Comparison of ENCODE assay signal across 10 cellular contexts in genomic region chr14:68921666-68922065, GRCh38. TPM values are rescaled to one million over a fixed set of nuclear protein-coding genes. Genes with fewer than 3 reads are reported as not detected.
A peak's percentile ranks its signal among the peaks of the same experiment; 100 is the strongest.
DNase-seq lines count a peak whose midpoint lies in the region; TF ChIP-seq lines count a peak whose summit lies in the region.
"Had no signal": no experiment of that assay in that cellular context is flagged by ENCODE, and none has a peak within 500 bp of the region (broad histone marks: within the 10 kb centered on the region; RNA-seq: fewer than 3 reads in every experiment).

No MANE protein-coding gene starts in this region.

- H3K4me2 ChIP-seq in hepatocyte: peak overlapping the region; percentile 27

- peaks cover 65% of the 10 kb centered on the region for H3K79me2 ChIP-seq in hepatocyte

- no peaks in the 10 kb centered on the region for H3K9me2 ChIP-seq in hepatocyte (replicated peaks; ENCODE audit: insufficient read depth)

- H4K20me1 ChIP-seq in hepatocyte (ENCODE audit: insufficient read depth, poor library complexity, severe bottlenecking): no peaks in the 10 kb centered on the region

- peaks cover 16% of the 10 kb centered on the region for H3K4me1 ChIP-seq in hepatocyte (ENCODE audit: insufficient read depth)

- no peaks in the 10 kb centered on the region for H3K36me3 ChIP-seq in hepatocyte (replicated peaks; ENCODE audit: insufficient read depth, low read depth)

- H2AFZ ChIP-seq in hepatocyte: no peak overlapping the region

- peaks cover 60% of the 10 kb centered on the region for H3K36me3 Mint-ChIP-seq in HFFc6 (ENCODE audit: low read depth)

- no peak for TF ChIP-seq CTCF in HFFc6 (IDR thresholded peaks at IDR 0.05)
- TF ChIP-seq CTCF in astrocyte of the cerebellum (IDR thresholded peaks at IDR 0.05; ENCODE audit: low read depth, low read length, missing control alignments): peak; percentile 14
- peak; percentile 5 for TF ChIP-seq CTCF in hepatocyte (IDR thresholded peaks at IDR 0.05; ENCODE audit: poor library complexity)
- peak; percentile 21 for TF ChIP-seq CTCF in retinal pigment epithelial cell (conservative IDR thresholded peaks at IDR 0.05; ENCODE audit: low read depth, low read length)

- no peak overlapping the region for H3K4me3 Mint-ChIP-seq in HFFc6

- DNase-seq in HFFc6: no peak
- DNase-seq in astrocyte of the cerebellum (ENCODE audit: low read depth): no peak
- DNase-seq in hepatocyte (ENCODE audit: low spot score): no peak
- DNase-seq in retinal pigment epithelial cell (ENCODE audit: low read depth): no peak
- DNase-seq in CD1c-positive myeloid dendritic cell (ENCODE audit: extremely low spot score): no peak
- no peak for DNase-seq in HCEC 1CT
- DNase-seq in erythroblast (lab: John Stamatoyannopoulos, UW): no peak
- DNase-seq: foreskin melanocyte; NCI-H1105; stimulated activated naive CD4-positive, alpha-beta T cell had no signal

- H3K27me3 ChIP-seq in hepatocyte: no peaks in the 10 kb centered on the region

- H3K27me3 Mint-ChIP-seq in HFFc6 (ENCODE audit: insufficient read depth): peaks cover 29% of the 10 kb centered on the region

- no peak overlapping the region for H3K4me3 ChIP-seq in astrocyte of the cerebellum (ENCODE audit: low read depth, low read length)
- no peak overlapping the region for H3K4me3 ChIP-seq in hepatocyte
- H3K4me3 ChIP-seq in retinal pigment epithelial cell (ENCODE audit: low read length): no peak overlapping the region

- in situ Hi-C loops in astrocyte of the cerebellum (cut with HindIII; ENCODE audit: low sequenced_read_pairs): no loop called here

- no peak for TF ChIP-seq POLR2A in erythroblast (IDR thresholded peaks at IDR 0.05; ENCODE audit: low read length)

- peaks cover 6% of the 10 kb centered on the region for H3K9me3 Mint-ChIP-seq in HFFc6

- H3K27ac ChIP-seq in hepatocyte: peak overlapping the region; percentile 32

- no peaks in the 10 kb centered on the region for H3K9me3 ChIP-seq in hepatocyte (ENCODE audit: low read depth)

- H3K27ac Mint-ChIP-seq in HFFc6: peak overlapping the region; percentile 89

- peaks cover 71% of the 10 kb centered on the region for H3K4me1 Mint-ChIP-seq in HFFc6 (ENCODE audit: low read depth)

RNA-seq across cellular contexts. Expression of gene ACTN1, which starts 57.4 kb away (rescaled TPM):
- total RNA-seq in HFFc6 (2021; fragmentation: NEBNext Ultra II Directional; extraction: Animal tissue kit (Norgen Biotek cat#: 25700)): 100 to 1,000 TPM; 749 to 847 (median 825) TPM
- total RNA-seq in hepatocyte: 82.2 and 88.0 TPM in 2 replicates
- 157 and 163 TPM in 2 replicates for polyA plus RNA-seq in hepatocyte
